Comparison of ENCODE assay signal across 9 cellular contexts in genomic region chr14:100307215-100308111, GRCh38. TPM values are rescaled to one million over a fixed set of nuclear protein-coding genes. Genes with fewer than 3 reads are reported as not detected.
DNase-seq lines count a peak whose midpoint lies in the region; ATAC-seq, FAIRE-seq and TF ChIP-seq lines count a peak whose summit lies in the region.
"Had no signal": no experiment of that assay in that cellular context is flagged by ENCODE, and none has a peak within 500 bp of the region (broad histone marks: within the 10 kb centered on the region; RNA-seq: fewer than 3 reads in every experiment).

No MANE protein-coding gene starts in this region.

- peak overlapping the region; percentile 72 for H3K4me3 ChIP-seq in AG04449 (ENCODE audit: low read depth, low read length)
- peak overlapping the region; percentile 96 for H3K4me3 ChIP-seq in SJCRH30
- H3K4me3 ChIP-seq in epithelial cell of proximal tubule (ENCODE audit: low read depth, low read length): peak overlapping the region; percentile 89
- H3K4me3 ChIP-seq in neural progenitor cell: peak overlapping the region; percentile 100

- peak overlapping the region; percentile 93 for H3K4me3 Mint-ChIP-seq in neural progenitor cell

- peaks cover 5% of the 10 kb centered on the region for H3K36me3 Mint-ChIP-seq in neural progenitor cell

- H3K9ac ChIP-seq in neural progenitor cell: peak overlapping the region; percentile 90

- H3K36me3 ChIP-seq in SJCRH30 (0 out of 2 replicates have a peak, but pooled peaks cover 2% of the 10 kb centered on the region), neural progenitor cell (no peaks in the 10 kb centered on the region)

- peaks cover 66% of the 10 kb centered on the region for H4K20me1 ChIP-seq in neural progenitor cell (ENCODE audit: low read depth)

- DNase-seq in AG04449 (ENCODE audit: low read depth, low spot score) (no peak), SJCRH30 (peak in 1 of 2 experiments; percentile 40), epithelial cell of proximal tubule (ENCODE audit: low read depth) (no peak), neural progenitor cell (ENCODE audit: low spot score) (peak; percentile 62), NK-92 (lab: John Stamatoyannopoulos, UW; ENCODE audit: unreplicated experiment) (no peak), RCC 7860 (ENCODE audit: low spot score) (no peak)

- peak overlapping the region; percentile 86 for H3K4me2 ChIP-seq in neural progenitor cell

- CTCF ChIA-PET in AG04449 (lab: Yijun Ruan, JAX): interaction anchor here (1.0 to 1.7 kb wide), 4 partner anchors 10 to 71 kb away, joined by 3 to 10 read pairs (median 4); no protein-coding TSS in a partner anchor

- peaks cover 12% of the 10 kb centered on the region for H3F3A ChIP-seq in neural progenitor cell (ENCODE audit: low read depth)

- TF ChIP-seq CTCF in AG04449 (IDR thresholded peaks at IDR 0.05; ENCODE audit: insufficient read depth, low read length, missing control alignments): no peak
- no peak for TF ChIP-seq CTCF in epithelial cell of proximal tubule (conservative IDR thresholded peaks at IDR 0.05; ENCODE audit: low read depth, low read length)
- no peak for TF ChIP-seq CTCF in neural progenitor cell (IDR thresholded peaks at IDR 0.05)

- no peaks in the 10 kb centered on the region for H3K9me3 Mint-ChIP-seq in neural progenitor cell

- peaks cover 68% of the 10 kb centered on the region for H3K79me2 ChIP-seq in neural progenitor cell (ENCODE audit: low read depth)

- H3K4me1 Mint-ChIP-seq in neural progenitor cell: peaks cover 53% of the 10 kb centered on the region

- no peaks in the 10 kb centered on the region for H3K9me3 ChIP-seq in SJCRH30 (replicated peaks)
- no peaks in the 10 kb centered on the region for H3K9me3 ChIP-seq in neural progenitor cell (ENCODE audit: low read depth)

- H3K27me3 ChIP-seq in SJCRH30: no peaks in the 10 kb centered on the region
- H3K27me3 ChIP-seq in neural progenitor cell: no peaks in the 10 kb centered on the region

- ATAC-seq in GM21447 (IDR thresholded peaks at IDR 0.05; ENCODE audit: unreplicated experiment): peak; percentile 19
- ATAC-seq in HG02973 (IDR thresholded peaks at IDR 0.05; ENCODE audit: unreplicated experiment): no peak

- no peak for FAIRE-seq in RCC 7860 (lab: Jason Lieb, UNC)

- H3K27ac Mint-ChIP-seq in neural progenitor cell: peak overlapping the region; percentile 87

- H3K27ac ChIP-seq in SJCRH30 (peak overlapping the region; percentile 73; the same call in 1 of the 2 replicates), neural progenitor cell (peak overlapping the region; percentile 56)

- POLR2A ChIA-PET in AG04449 (lab: Yijun Ruan, JAX): interaction anchor here (1.1 kb wide), 1 partner anchor 68 kb away, joined by 3 read pairs; a partner anchor contains a TSS

- peaks cover 10% of the 10 kb centered on the region for H3K27me3 Mint-ChIP-seq in neural progenitor cell (ENCODE audit: insufficient read depth, low read depth)

- H3K4me1 ChIP-seq in SJCRH30: peaks cover 13% of the 10 kb centered on the region
- peaks cover 51% of the 10 kb centered on the region for H3K4me1 ChIP-seq in neural progenitor cell

- peak overlapping the region; percentile 60 for H2AFZ ChIP-seq in neural progenitor cell (replicated peaks)

RNA-seq across cellular contexts. Expression of gene SLC25A29, which starts 1.2 kb away (rescaled TPM):
- total RNA-seq in SJCRH30 (2014; rRNA removed; shearing (Covaris generic)): 55.2 and 57.1 TPM in 2 replicates
- 51.6 and 106 TPM in 2 replicates for total RNA-seq in epithelial cell of proximal tubule
- 103 and 330 TPM in 2 replicates for total RNA-seq in neural progenitor cell (ENCODE audit: low replicate concordance)

RNA-seq across cellular contexts. Expression of gene SLC25A47, which starts 15.7 kb away (rescaled TPM):
- 0.08 TPM in 1 of 2 replicates, not detected in the other for total RNA-seq in SJCRH30 (2014; rRNA removed; shearing (Covaris generic))
- total RNA-seq in epithelial cell of proximal tubule: not detected in 2 replicates
- total RNA-seq in neural progenitor cell (ENCODE audit: low replicate concordance): not detected in 2 replicates
- total RNA-seq: renal cortical epithelial cell had no signal
